In the genomic region with DNA sequence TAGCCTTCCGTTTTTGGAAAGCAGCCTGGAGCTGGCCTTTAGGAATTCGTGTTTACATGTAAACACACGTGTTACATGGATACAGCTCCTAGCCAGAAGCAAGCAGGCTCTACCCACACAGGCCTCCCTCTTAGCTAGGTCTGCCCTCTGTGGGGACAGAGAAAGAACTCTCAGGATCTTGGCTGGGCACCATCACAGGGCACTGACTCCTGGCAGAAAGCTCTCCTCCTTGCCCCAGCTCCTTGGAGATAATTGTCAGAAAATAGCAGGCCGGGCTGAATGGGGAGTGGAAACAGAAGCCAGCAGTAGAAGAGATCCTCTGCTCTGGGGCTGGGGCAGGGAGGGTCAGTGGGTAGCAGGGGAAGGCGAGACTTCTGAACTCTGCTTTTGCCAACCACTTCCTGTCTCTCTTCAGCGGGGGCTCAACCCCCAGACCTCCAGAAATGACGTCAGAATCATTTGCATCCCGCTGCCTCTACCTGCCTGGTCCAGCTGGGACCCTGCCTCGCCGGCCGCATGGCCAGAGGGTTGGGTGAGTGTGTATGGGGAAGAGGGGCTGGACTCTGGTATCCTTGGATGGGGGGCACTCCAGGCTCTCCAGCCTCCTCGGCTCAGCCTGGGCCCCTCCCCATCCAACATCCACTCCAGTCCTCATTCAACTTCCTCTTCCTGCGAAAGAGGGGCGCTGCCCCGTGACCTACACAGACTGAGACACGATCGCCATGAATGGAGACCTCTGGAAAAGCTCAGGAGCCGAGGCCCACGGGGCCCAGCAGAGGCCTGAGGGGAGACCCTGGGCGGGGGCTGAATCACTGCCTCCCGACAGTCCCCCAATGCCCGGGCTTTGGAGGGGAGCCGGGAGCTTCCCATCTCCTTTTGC, we compare ENCODE assay signal across 8 cellular contexts. TPM values are rescaled to one million over a fixed set of nuclear protein-coding genes. Genes with fewer than 3 reads are reported as not detected.
DNase-seq lines count a peak whose midpoint lies in the region; ATAC-seq lines count a peak whose summit lies in the region.

No MANE protein-coding gene starts in this region.

- peak; percentile 27 for DNase-seq in DMS79 treated with DMSO at 0.1 percent for 48 hours (lab: John Stamatoyannopoulos, UW)
- no peak for DNase-seq in DMS79 (lab: John Stamatoyannopoulos, UW)
- DNase-seq in RPMI7951 (ENCODE audit: low read depth), result peak; percentile 63
- DNase-seq in foreskin melanocyte, result peak; percentile 54
- peak; percentile 62 for DNase-seq in renal cortical epithelial cell (ENCODE audit: low read depth)
- DNase-seq in cerebellum (ENCODE audit: low spot score), result no peak
- no peak for DNase-seq in HPDE6-E6E7 (ENCODE audit: extremely low spot score)

- peak; percentile 68 for ATAC-seq in HG02678 (IDR thresholded peaks at IDR 0.05; ENCODE audit: unreplicated experiment)

RNA-seq across cellular contexts. Expression of gene HOXC4, which starts 0.7 kb away (rescaled TPM):
- 2.5 and 4.7 TPM in 2 replicates for total RNA-seq in RPMI7951 (2014; rRNA removed; shearing (Covaris generic))
- 0.52 and 1.5 TPM in 2 replicates for total RNA-seq in renal cortical epithelial cell
- total RNA-seq in cerebellum, result not detected

RNA-seq across cellular contexts. Expression of gene HOXC5, which starts 20.1 kb away (rescaled TPM):
- 0.78 and 2.0 TPM in 2 replicates for total RNA-seq in RPMI7951 (2014; rRNA removed; shearing (Covaris generic))
- total RNA-seq in renal cortical epithelial cell (0.80 TPM in 1 of 2 replicates, not detected in the other), cerebellum (not detected)

RNA-seq across cellular contexts. Expression of gene HOXC6, which starts 24.7 kb away (rescaled TPM):
- total RNA-seq in RPMI7951 (2014; rRNA removed; shearing (Covaris generic)), result 0.84 and 1.5 TPM in 2 replicates
- total RNA-seq in renal cortical epithelial cell (0.35 and 6.0 TPM in 2 replicates), cerebellum (not detected)

RNA-seq across cellular contexts. Expression of gene HOXC8, which starts 44.2 kb away (rescaled TPM):
- 0.88 and 1.8 TPM in 2 replicates for total RNA-seq in RPMI7951 (2014; rRNA removed; shearing (Covaris generic))
- total RNA-seq in renal cortical epithelial cell (0.87 and 1.8 TPM in 2 replicates), cerebellum (not detected)

RNA-seq across cellular contexts. Expression of gene HOXC9, which starts 53.0 kb away (rescaled TPM):
- total RNA-seq in RPMI7951 (2014; rRNA removed; shearing (Covaris generic)), result 4.3 and 5.9 TPM in 2 replicates
- 5.9 and 6.5 TPM in 2 replicates for total RNA-seq in renal cortical epithelial cell
- total RNA-seq in cerebellum, result not detected

Comparison
In these comparisons a context has a peak if more than half of its experiments do, and no peak if none do; other contexts are left out.
1. DNase-seq: peak in DMS79 treated with DMSO at 0.1 percent for 48 hours (single experiment), RPMI7951 (single experiment), foreskin melanocyte (single experiment) and renal cortical epithelial cell (single experiment); none in DMS79 (single experiment), cerebellum (single experiment) and HPDE6-E6E7 (single experiment).